ENCODE assay signal across 27 cellular contexts in the genomic region with DNA sequence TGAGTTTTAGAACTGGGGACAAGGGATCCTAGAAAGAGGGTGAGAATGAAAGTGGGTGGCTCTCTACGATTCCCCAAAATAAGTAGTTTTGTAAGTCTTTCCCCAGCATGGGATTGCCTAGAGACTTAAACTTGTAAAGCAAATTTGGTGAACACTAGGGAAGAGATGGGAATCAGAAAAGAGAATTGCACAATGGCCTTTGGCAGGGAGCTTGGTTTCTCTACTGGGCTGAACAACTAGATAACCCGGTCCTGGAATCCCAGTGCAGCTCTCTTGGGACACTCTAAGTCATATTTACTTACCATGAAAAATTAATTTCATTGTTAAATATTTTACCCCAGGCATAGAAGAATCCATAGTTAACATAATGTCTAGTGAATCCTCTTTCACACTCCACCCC. TPM values are rescaled to one million over a fixed set of nuclear protein-coding genes. Genes with fewer than 3 reads are reported as not detected.
DNase-seq lines count a peak whose midpoint lies in the region; ATAC-seq and TF ChIP-seq lines count a peak whose summit lies in the region.
"Had no signal": no experiment of that assay in that cellular context is flagged by ENCODE, and none has a peak within 500 bp of the region (broad histone marks: within the 10 kb centered on the region; RNA-seq: fewer than 3 reads in every experiment).

No MANE protein-coding gene starts in this region.

- ATAC-seq in Right ventricle myocardium superior (ENCODE audit: poor library complexity) = peak; percentile 82
- peak; percentile 27 for ATAC-seq in lung (ENCODE audit: insufficient read depth, low FRiP score)
- ATAC-seq in HG02885 (IDR thresholded peaks at IDR 0.05; ENCODE audit: poor library complexity, unreplicated experiment) = no peak
- no peak for ATAC-seq in naive thymus-derived CD8-positive, alpha-beta T cell
- ATAC-seq: esophagus mucosa; PC-3; stimulated activated naive CD8-positive, alpha-beta T cell treated with anti-CD3 and anti-CD28 coated beads, Interleukin-15, Interleukin-2, amounts not matched to agents 100 U/mL and 50 U/mL, for 24 hours had no signal

- H3K9me3 Mint-ChIP-seq in naive thymus-derived CD8-positive, alpha-beta T cell = no peaks in the 10 kb centered on the region
- H3K9me3 Mint-ChIP-seq: activated CD4-positive, alpha-beta T cell treated with anti-CD3 and anti-CD28 coated beads, Interleukin-2, amount 10 ng/mL, durations not matched to agents 24 days and 14 days; activated naive CD4-positive, alpha-beta T cell treated with anti-CD3 and anti-CD28 coated beads for 36 hours had no signal

- no peak overlapping the region for H3K4me3 ChIP-seq in right atrium auricular region
- no peak overlapping the region for H3K4me3 ChIP-seq in lung
- no peak overlapping the region for H3K4me3 ChIP-seq in Peyer's patch
- H3K4me3 ChIP-seq: coronary artery, GM23248, skin epidermis, vagina had no signal

- H3K27ac Mint-ChIP-seq in naive thymus-derived CD8-positive, alpha-beta T cell = peak overlapping the region in 2 of 10 donors; percentile 36 to 56
- H3K27ac Mint-ChIP-seq: activated CD4-positive, alpha-beta T cell treated with anti-CD3 and anti-CD28 coated beads, Interleukin-2, amount 10 ng/mL, durations not matched to agents 24 days and 14 days; activated naive CD4-positive, alpha-beta T cell treated with anti-CD3 and anti-CD28 coated beads for 36 hours had no signal

- WGBS in lung, 2 donors = 62 to 86% methylated on average over 2 of the region's 2 CpGs

- no peak for TF ChIP-seq POLR2A in Peyer's patch (IDR thresholded peaks at IDR 0.05)

- H3K4me1 ChIP-seq in right atrium auricular region (peaks cover 0 to 15% of the 10 kb centered on the region in 2 donors), lung (ENCODE audit: control insufficient read depth in 2 of 2, insufficient read depth in 2 of 2, low read length in 2 of 2) (no peaks in the 10 kb centered on the region), Peyer's patch (no peaks in the 10 kb centered on the region)
- H3K4me1 ChIP-seq: vagina had no signal

- peaks cover 17% of the 10 kb centered on the region for H3K36me3 ChIP-seq in right atrium auricular region
- peaks cover 0 to 4% of the 10 kb centered on the region in 2 donors for H3K36me3 ChIP-seq in lung (ENCODE audit: control insufficient read depth in 2 of 2, insufficient read depth in 2 of 2, low read length in 2 of 2)
- H3K36me3 ChIP-seq in Peyer's patch = no peaks in the 10 kb centered on the region
- H3K36me3 ChIP-seq: vagina had no signal

- H3K36me3 Mint-ChIP-seq in naive thymus-derived CD8-positive, alpha-beta T cell = peaks cover 0 to 7% (median 4%) of the 10 kb centered on the region in 3 donors

- POLR2A ChIA-PET in naive thymus-derived CD8-positive, alpha-beta T cell (lab: Charles Lee) = no interaction called here

- H3K4me3 Mint-ChIP-seq in naive thymus-derived CD8-positive, alpha-beta T cell = no peak overlapping the region
- H3K4me3 Mint-ChIP-seq: activated CD4-positive, alpha-beta T cell treated with anti-CD3 and anti-CD28 coated beads, Interleukin-2, amount 10 ng/mL, durations not matched to agents 24 days and 14 days; activated naive CD4-positive, alpha-beta T cell treated with anti-CD3 and anti-CD28 coated beads for 36 hours; CD4-positive, alpha-beta memory T cell had no signal

- H3K9me3 ChIP-seq in right atrium auricular region = no peaks in the 10 kb centered on the region
- H3K9me3 ChIP-seq in lung (ENCODE audit: control insufficient read depth in 2 of 2, insufficient read depth in 1 of 2, low read length in 1 of 2) = no peaks in the 10 kb centered on the region
- H3K9me3 ChIP-seq in Peyer's patch = no peaks in the 10 kb centered on the region
- H3K9me3 ChIP-seq: vagina had no signal

- peaks cover 0 to 8% (median 2%) of the 10 kb centered on the region in 4 donors for H3K4me1 Mint-ChIP-seq in naive thymus-derived CD8-positive, alpha-beta T cell
- H3K4me1 Mint-ChIP-seq: activated CD4-positive, alpha-beta T cell treated with anti-CD3 and anti-CD28 coated beads, Interleukin-2, amount 10 ng/mL, durations not matched to agents 24 days and 14 days; CD4-positive, alpha-beta memory T cell had no signal

- TF ChIP-seq CTCF in right atrium auricular region (IDR thresholded peaks at IDR 0.05) = no peak
- no peak for TF ChIP-seq CTCF in lung (IDR thresholded peaks at IDR 0.05; ENCODE audit: control extremely low read depth, extremely low read depth)
- no peak for TF ChIP-seq CTCF in Peyer's patch (IDR thresholded peaks at IDR 0.05)

- DNase-seq in Right ventricle myocardium superior (no peak), right atrium auricular region (ENCODE audit: low spot score) (no peak), fibroblast of peridontal ligament (ENCODE audit: extremely low read depth) (peak; percentile 53), lung (ENCODE audit: low spot score) (no peak), NCI-H1105 treated with DMSO at 0.1 percent for 48 hours (lab: John Stamatoyannopoulos, UW) (no peak), Peyer's patch (no peak)
- DNase-seq in naive thymus-derived CD8-positive, alpha-beta T cell = no peak
- DNase-seq: activated CD4-positive, alpha-beta T cell treated with anti-CD3 and anti-CD28 coated beads, Interleukin-2, amount 10 ng/mL, durations not matched to agents 24 days and 14 days; activated naive CD4-positive, alpha-beta T cell treated with anti-CD3 and anti-CD28 coated beads for 36 hours; AML-193; CD4-positive, alpha-beta memory T cell; GM23248; Karpas-422; kidney glomerular epithelial cell; mesenchymal stem cell; NCI-H1694; NCI-H510A; NK-92 treated with Interleukin-12 subunit alpha and Interleukin-12 subunit beta, amount 100 ng/mL, for 24 hours; PC-3; SHP77 treated with DMSO at 0.1 percent for 48 hours; stimulated activated naive CD8-positive, alpha-beta T cell treated with anti-CD3 and anti-CD28 coated beads, Interleukin-15, Interleukin-2, amounts not matched to agents 100 U/mL and 50 U/mL, for 24 hours; T-helper 9 cell had no signal

- H3K27me3 ChIP-seq in right atrium auricular region (no peaks in the 10 kb centered on the region), lung (ENCODE audit: control insufficient read depth, insufficient read depth) (no peaks in the 10 kb centered on the region), Peyer's patch (no peaks in the 10 kb centered on the region)
- H3K27me3 ChIP-seq: vagina had no signal

- H3K27ac ChIP-seq in right atrium auricular region (peak overlapping the region in 1 of 2 donors; percentile 45), lung (ENCODE audit: low read depth in 1 of 2, low read length in 1 of 2) (no peak overlapping the region), Peyer's patch (no peak overlapping the region)
- H3K27ac ChIP-seq: GM23248, vagina had no signal

- intact Hi-C loops in Right ventricle myocardium superior (cut with DNase I) = no loop called here

- no peaks in the 10 kb centered on the region for H3K27me3 Mint-ChIP-seq in naive thymus-derived CD8-positive, alpha-beta T cell
- H3K27me3 Mint-ChIP-seq: activated CD4-positive, alpha-beta T cell treated with anti-CD3 and anti-CD28 coated beads, Interleukin-2, amount 10 ng/mL, durations not matched to agents 24 days and 14 days; CD4-positive, alpha-beta memory T cell had no signal

RNA-seq across cellular contexts. Expression of gene USP18, which starts 16.5 kb away (rescaled TPM):
- 1.6 TPM for total RNA-seq in Right ventricle myocardium superior
- total RNA-seq in right atrium auricular region = 1 to 10 TPM; 2.2 to 3.6 TPM
- total RNA-seq in lung = 1 to 10 TPM; 4.6 to 8.1 TPM
- polyA plus RNA-seq in lung = 1 to 10 TPM; 8.6 to 9.5 TPM
- 1 to 10 TPM; 3.3 to 9.1 (median 4.5) TPM for total RNA-seq in Peyer's patch
- total RNA-seq in naive thymus-derived CD8-positive, alpha-beta T cell = 1 to 10 TPM; 2.9 to 3.9 TPM
- polyA plus RNA-seq in naive thymus-derived CD8-positive, alpha-beta T cell = 10 to 100 TPM in 1 of 3 donors, 1 to 10 TPM in 2; 8.0 to 11.2 (median 9.1) TPM

RNA-seq across cellular contexts. Expression of gene TUBA8, which starts 22.8 kb away (rescaled TPM):
- total RNA-seq in Right ventricle myocardium superior (247 TPM), right atrium auricular region (10 to 100 TPM; 67.1 to 97.3 TPM), lung (1 to 10 TPM in 1 of 2 donors, under 1 TPM in 1; 0.17 to 2.1 TPM), Peyer's patch (1 to 10 TPM in 2 of 4 donors, not detected in 2; 4.3 to 6.6 TPM)
- polyA plus RNA-seq in lung = 1 to 10 TPM; 1.4 to 1.6 TPM
- 1 to 10 TPM; 2.9 to 3.9 TPM for total RNA-seq in naive thymus-derived CD8-positive, alpha-beta T cell
- polyA plus RNA-seq in naive thymus-derived CD8-positive, alpha-beta T cell = 1 to 10 TPM in 1 of 3 donors, under 1 TPM in 1, not detected in 1; 0.80 to 1.3 TPM
- polyA plus RNA-seq: GM23248 had no signal

RNA-seq across cellular contexts. Expression of gene PEX26, which starts 55.7 kb away (rescaled TPM):
- total RNA-seq in Right ventricle myocardium superior = 20.3 TPM
- 10 to 100 TPM; 15.1 to 18.4 TPM for total RNA-seq in right atrium auricular region
- total RNA-seq in lung = 10 to 100 TPM; 19.1 to 36.9 TPM
- polyA plus RNA-seq in lung = 10 to 100 TPM; 16.9 to 19.8 TPM
- total RNA-seq in Peyer's patch = 100 to 1,000 TPM in 2 of 4 donors, 10 to 100 TPM in 2; 53.6 to 120 (median 102) TPM
- total RNA-seq in naive thymus-derived CD8-positive, alpha-beta T cell = 10 to 100 TPM; 39.3 to 41.2 TPM
- polyA plus RNA-seq in naive thymus-derived CD8-positive, alpha-beta T cell = 1 to 10 TPM; 2.6 to 4.5 (median 3.8) TPM

Comparison
In these comparisons a context has a peak if more than half of its experiments do, and no peak if none do; other contexts are left out.
1. ATAC-seq: peak in Right ventricle myocardium superior (single experiment) and lung (single experiment); none in HG02885 (single experiment) and naive thymus-derived CD8-positive, alpha-beta T cell (0 of 2).
2. RNA of gene TUBA8, which starts 22.8 kb away (total RNA-seq): 247 TPM in Right ventricle myocardium superior (single experiment) and 67.1 to 97.3 TPM in right atrium auricular region; 4.3 to 6.6 TPM in Peyer's patch, 2.9 to 3.9 TPM in naive thymus-derived CD8-positive, alpha-beta T cell and 0.17 to 2.1 TPM in lung; every median in the first group is over 4 times any median in the second.